In genomic region chr3:33057320-33058298, GRCh38 we compare ENCODE assay signal across 1 cellular context.
A peak's percentile ranks its signal among the peaks of the same experiment; 100 is the strongest.
TF ChIP-seq lines count a peak whose summit lies in the region.

No MANE protein-coding gene starts in this region.

TF ChIP-seq in HepG2, 621 proteins besides CTCF, POLR2A, EP300 and RAD21 (continued from another document and continues in another):
- peak; percentile 58 for TF ChIP-seq CEBPG (CRISPR knock-in tag; IDR thresholded peaks at IDR 0.05)
- no peak for TF ChIP-seq ZNF350 (CRISPR knock-in tag; IDR thresholded peaks at IDR 0.05; ENCODE audit: borderline replicate concordance, low read depth)
- TF ChIP-seq, protein P1, sequence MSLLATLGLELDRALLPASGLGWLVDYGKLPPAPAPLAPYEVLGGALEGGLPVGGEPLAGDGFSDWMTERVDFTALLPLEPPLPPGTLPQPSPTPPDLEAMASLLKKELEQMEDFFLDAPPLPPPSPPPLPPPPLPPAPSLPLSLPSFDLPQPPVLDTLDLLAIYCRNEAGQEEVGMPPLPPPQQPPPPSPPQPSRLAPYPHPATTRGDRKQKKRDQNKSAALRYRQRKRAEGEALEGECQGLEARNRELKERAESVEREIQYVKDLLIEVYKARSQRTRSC (CRISPR knock-in tag; IDR thresholded peaks at IDR 0.05; ENCODE audit: low read depth): no peak
- no peak; the same call in 1 of the 2 replicates for TF ChIP-seq ZNF598 (CRISPR knock-in tag; IDR thresholded peaks at IDR 0.05; ENCODE audit: borderline replicate concordance)
- no peak for TF ChIP-seq ZNF766 (CRISPR knock-in tag; IDR thresholded peaks at IDR 0.05; ENCODE audit: borderline replicate concordance)
- peak; percentile 29; the same call in 1 of the 2 replicates for TF ChIP-seq KDM1A (CRISPR knock-in tag; IDR thresholded peaks at IDR 0.05)
- TF ChIP-seq KAT2B (IDR thresholded peaks at IDR 0.05; ENCODE audit: borderline replicate concordance, low read depth, low read length): no peak
- no peak; the same call in 1 of the 2 replicates for TF ChIP-seq ZNF333 (CRISPR knock-in tag; IDR thresholded peaks at IDR 0.05; ENCODE audit: borderline replicate concordance)
- 0 out of 2 replicates have a peak, but pooled peaks have one; percentile 31 for TF ChIP-seq ZFP1 (CRISPR knock-in tag; IDR thresholded peaks at IDR 0.05)
- TF ChIP-seq ZNF782 (CRISPR knock-in tag; IDR thresholded peaks at IDR 0.05; ENCODE audit: borderline replicate concordance): no peak
- TF ChIP-seq, protein P2, sequence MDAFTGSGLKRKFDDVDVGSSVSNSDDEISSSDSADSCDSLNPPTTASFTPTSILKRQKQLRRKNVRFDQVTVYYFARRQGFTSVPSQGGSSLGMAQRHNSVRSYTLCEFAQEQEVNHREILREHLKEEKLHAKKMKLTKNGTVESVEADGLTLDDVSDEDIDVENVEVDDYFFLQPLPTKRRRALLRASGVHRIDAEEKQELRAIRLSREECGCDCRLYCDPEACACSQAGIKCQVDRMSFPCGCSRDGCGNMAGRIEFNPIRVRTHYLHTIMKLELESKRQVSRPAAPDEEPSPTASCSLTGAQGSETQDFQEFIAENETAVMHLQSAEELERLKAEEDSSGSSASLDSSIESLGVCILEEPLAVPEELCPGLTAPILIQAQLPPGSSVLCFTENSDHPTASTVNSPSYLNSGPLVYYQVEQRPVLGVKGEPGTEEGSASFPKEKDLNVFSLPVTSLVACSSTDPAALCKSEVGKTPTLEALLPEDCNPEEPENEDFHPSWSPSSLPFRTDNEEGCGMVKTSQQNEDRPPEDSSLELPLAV (CRISPR knock-in tag; conservative IDR thresholded peaks at IDR 0.05; ENCODE audit: low read depth): no peak
- TF ChIP-seq ZBTB7B (CRISPR knock-in tag; IDR thresholded peaks at IDR 0.05): no peak
- peak; percentile 58; the same call in 1 of the 2 replicates for TF ChIP-seq ZNF331 (CRISPR knock-in tag; IDR thresholded peaks at IDR 0.05)
- TF ChIP-seq ZNF329 (CRISPR knock-in tag; IDR thresholded peaks at IDR 0.05; ENCODE audit: low read depth): no peak
- TF ChIP-seq CENPBD1 (CRISPR knock-in tag; IDR thresholded peaks at IDR 0.05; ENCODE audit: borderline replicate concordance, low read depth): no peak
- no peak for TF ChIP-seq EEA1 (CRISPR knock-in tag; IDR thresholded peaks at IDR 0.05; ENCODE audit: borderline replicate concordance)
- TF ChIP-seq MTF1 (CRISPR knock-in tag; IDR thresholded peaks at IDR 0.05): no peak
- TF ChIP-seq, protein P3, sequence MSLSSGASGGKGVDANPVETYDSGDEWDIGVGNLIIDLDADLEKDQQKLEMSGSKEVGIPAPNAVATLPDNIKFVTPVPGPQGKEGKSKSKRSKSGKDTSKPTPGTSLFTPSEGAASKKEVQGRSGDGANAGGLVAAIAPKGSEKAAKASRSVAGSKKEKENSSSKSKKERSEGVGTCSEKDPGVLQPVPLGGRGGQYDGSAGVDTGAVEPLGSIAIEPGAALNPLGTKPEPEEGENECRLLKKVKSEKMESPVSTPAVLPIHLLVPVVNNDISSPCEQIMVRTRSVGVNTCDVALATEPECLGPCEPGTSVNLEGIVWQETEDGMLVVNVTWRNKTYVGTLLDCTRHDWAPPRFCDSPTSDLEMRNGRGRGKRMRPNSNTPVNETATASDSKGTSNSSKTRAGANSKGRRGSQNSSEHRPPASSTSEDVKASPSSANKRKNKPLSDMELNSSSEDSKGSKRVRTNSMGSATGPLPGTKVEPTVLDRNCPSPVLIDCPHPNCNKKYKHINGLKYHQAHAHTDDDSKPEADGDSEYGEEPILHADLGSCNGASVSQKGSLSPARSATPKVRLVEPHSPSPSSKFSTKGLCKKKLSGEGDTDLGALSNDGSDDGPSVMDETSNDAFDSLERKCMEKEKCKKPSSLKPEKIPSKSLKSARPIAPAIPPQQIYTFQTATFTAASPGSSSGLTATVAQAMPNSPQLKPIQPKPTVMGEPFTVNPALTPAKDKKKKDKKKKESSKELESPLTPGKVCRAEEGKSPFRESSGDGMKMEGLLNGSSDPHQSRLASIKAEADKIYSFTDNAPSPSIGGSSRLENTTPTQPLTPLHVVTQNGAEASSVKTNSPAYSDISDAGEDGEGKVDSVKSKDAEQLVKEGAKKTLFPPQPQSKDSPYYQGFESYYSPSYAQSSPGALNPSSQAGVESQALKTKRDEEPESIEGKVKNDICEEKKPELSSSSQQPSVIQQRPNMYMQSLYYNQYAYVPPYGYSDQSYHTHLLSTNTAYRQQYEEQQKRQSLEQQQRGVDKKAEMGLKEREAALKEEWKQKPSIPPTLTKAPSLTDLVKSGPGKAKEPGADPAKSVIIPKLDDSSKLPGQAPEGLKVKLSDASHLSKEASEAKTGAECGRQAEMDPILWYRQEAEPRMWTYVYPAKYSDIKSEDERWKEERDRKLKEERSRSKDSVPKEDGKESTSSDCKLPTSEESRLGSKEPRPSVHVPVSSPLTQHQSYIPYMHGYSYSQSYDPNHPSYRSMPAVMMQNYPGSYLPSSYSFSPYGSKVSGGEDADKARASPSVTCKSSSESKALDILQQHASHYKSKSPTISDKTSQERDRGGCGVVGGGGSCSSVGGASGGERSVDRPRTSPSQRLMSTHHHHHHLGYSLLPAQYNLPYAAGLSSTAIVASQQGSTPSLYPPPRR (CRISPR knock-in tag; IDR thresholded peaks at IDR 0.05; ENCODE audit: borderline replicate concordance): no peak
- TF ChIP-seq ZNF10 (CRISPR knock-in tag; IDR thresholded peaks at IDR 0.05; ENCODE audit: borderline replicate concordance, low read depth): no peak
- TF ChIP-seq NR2C2 (CRISPR knock-in tag; IDR thresholded peaks at IDR 0.05; ENCODE audit: borderline replicate concordance): no peak; the same call in 1 of the 2 replicates
- no peak for TF ChIP-seq ZNF737 (CRISPR knock-in tag; IDR thresholded peaks at IDR 0.05; ENCODE audit: borderline replicate concordance)
- no peak for TF ChIP-seq ZNF136 (CRISPR knock-in tag; IDR thresholded peaks at IDR 0.05; ENCODE audit: low read depth)
- no peak for TF ChIP-seq ZNF230 (CRISPR knock-in tag; IDR thresholded peaks at IDR 0.05)
- no peak for TF ChIP-seq ZNF234 (CRISPR knock-in tag; conservative IDR thresholded peaks at IDR 0.05)
- no peak for TF ChIP-seq ZNF451 (CRISPR knock-in tag; IDR thresholded peaks at IDR 0.05)
- TF ChIP-seq ZNF260 (CRISPR knock-in tag; IDR thresholded peaks at IDR 0.05; ENCODE audit: borderline replicate concordance, low read depth): no peak
- no peak; the same call in 1 of the 2 replicates for TF ChIP-seq ZNF414 (CRISPR knock-in tag; IDR thresholded peaks at IDR 0.05)
- TF ChIP-seq, protein P4, sequence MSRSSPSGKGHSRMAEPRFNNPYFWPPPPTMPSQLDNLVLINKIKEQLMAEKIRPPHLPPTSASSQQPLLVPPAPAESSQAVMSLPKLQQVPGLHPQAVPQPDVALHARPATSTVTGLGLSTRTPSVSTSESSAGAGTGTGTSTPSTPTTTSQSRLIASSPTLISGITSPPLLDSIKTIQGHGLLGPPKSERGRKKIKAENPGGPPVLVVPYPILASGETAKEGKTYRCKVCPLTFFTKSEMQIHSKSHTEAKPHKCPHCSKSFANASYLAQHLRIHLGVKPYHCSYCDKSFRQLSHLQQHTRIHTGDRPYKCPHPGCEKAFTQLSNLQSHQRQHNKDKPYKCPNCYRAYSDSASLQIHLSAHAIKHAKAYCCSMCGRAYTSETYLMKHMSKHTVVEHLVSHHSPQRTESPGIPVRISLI (CRISPR knock-in tag; IDR thresholded peaks at IDR 0.05; ENCODE audit: borderline replicate concordance): no peak
- TF ChIP-seq PRDM15 (CRISPR knock-in tag; IDR thresholded peaks at IDR 0.05): no peak
- TF ChIP-seq FIP1L1 (IDR thresholded peaks at IDR 0.05; ENCODE audit: borderline replicate concordance, insufficient read depth, low read depth, low read length): no peak
- no peak for TF ChIP-seq ZNF383 (CRISPR knock-in tag; IDR thresholded peaks at IDR 0.05; ENCODE audit: borderline replicate concordance)
- no peak; the same call in 1 of the 2 replicates for TF ChIP-seq NAIF1 (CRISPR knock-in tag; IDR thresholded peaks at IDR 0.05; ENCODE audit: borderline replicate concordance)
- TF ChIP-seq ZNF891 (CRISPR knock-in tag; IDR thresholded peaks at IDR 0.05): no peak
- no peak for TF ChIP-seq KLF9 (CRISPR knock-in tag; IDR thresholded peaks at IDR 0.05; ENCODE audit: low read depth)
- TF ChIP-seq CEBPZ (IDR thresholded peaks at IDR 0.05; ENCODE audit: low read length): no peak
- 0 out of 2 replicates have a peak, but pooled peaks have one; percentile 65 for TF ChIP-seq ZSCAN31 (CRISPR knock-in tag; IDR thresholded peaks at IDR 0.05; ENCODE audit: low read depth)
- TF ChIP-seq SYNCRIP (IDR thresholded peaks at IDR 0.05; ENCODE audit: insufficient read depth, low read depth, low read length): no peak
- no peak for TF ChIP-seq LRRFIP1 (CRISPR knock-in tag; conservative IDR thresholded peaks at IDR 0.05)
- TF ChIP-seq ERF (CRISPR knock-in tag; IDR thresholded peaks at IDR 0.05): peak; percentile 34; the same call in 1 of the 2 replicates
- no peak for TF ChIP-seq ZBTB1 (CRISPR knock-in tag; IDR thresholded peaks at IDR 0.05; ENCODE audit: borderline replicate concordance)
- TF ChIP-seq HOXA3 (CRISPR knock-in tag; IDR thresholded peaks at IDR 0.05): peak; percentile 92
- no peak for TF ChIP-seq FOXA1 (IDR thresholded peaks at IDR 0.05)
- peak; percentile 61 for TF ChIP-seq FOXA1 (CRISPR knock-in tag; IDR thresholded peaks at IDR 0.05)
- TF ChIP-seq PCBP2 (optimal IDR thresholded peaks at IDR 0.05; ENCODE audit: low read depth, low read length, poor library complexity, severe bottlenecking): no peak
- TF ChIP-seq KLF13 (CRISPR knock-in tag; IDR thresholded peaks at IDR 0.05): no peak
- TF ChIP-seq ZNF317 (CRISPR knock-in tag; IDR thresholded peaks at IDR 0.05): 0 out of 2 replicates have a peak, but pooled peaks have one; percentile 41
